Comparison of ENCODE assay signal across 9 cellular contexts in genomic region chr6:135537782-135538301, GRCh38. TPM values are rescaled to one million over a fixed set of nuclear protein-coding genes. Genes with fewer than 3 reads are reported as not detected.
DNase-seq lines count a peak whose midpoint lies in the region; ATAC-seq, FAIRE-seq and TF ChIP-seq lines count a peak whose summit lies in the region.
"Had no signal": no experiment of that assay in that cellular context is flagged by ENCODE, and none has a peak within 500 bp of the region (broad histone marks: within the 10 kb centered on the region; RNA-seq: fewer than 3 reads in every experiment).

No MANE protein-coding gene starts in this region.

- no peak for TF ChIP-seq CTCF in AG10803 (conservative IDR thresholded peaks at IDR 0.05; ENCODE audit: low read length)
- no peak for TF ChIP-seq CTCF in K562 (IDR thresholded peaks at IDR 0.05 in 2 of 3, conservative IDR thresholded peaks at IDR 0.05 in 1 of 3; ENCODE audit: insufficient read depth in 2 of 3, low read depth in 1 of 3, low read length in 3 of 3)
- TF ChIP-seq CTCF in D721Med (IDR thresholded peaks at IDR 0.05; ENCODE audit: insufficient read depth, missing control alignments): no peak
- no peak for TF ChIP-seq CTCF in GM10266 (IDR thresholded peaks at IDR 0.05; ENCODE audit: control insufficient read depth, insufficient read depth, low read depth, missing control alignments)

- peak overlapping the region; percentile 10 to 42 for H3K27ac Mint-ChIP-seq in natural killer cell treated with Interleukin-12 subunit alpha and Interleukin-12 subunit beta and Interleukin-15 and Interleukin-18, amount 100 ng/mL, for 72 hours

- H3K27me3 ChIP-seq in NT2/D1 (ENCODE audit: insufficient read depth, insufficient read length): no peaks in the 10 kb centered on the region
- H3K27me3 ChIP-seq in K562 (ENCODE audit: control insufficient read depth in 2 of 2, insufficient read depth in 2 of 2, low read length in 2 of 2): no peaks in the 10 kb centered on the region

- no peak overlapping the region for H3K4me3 ChIP-seq in AG10803 (ENCODE audit: low read length)
- H3K4me3 ChIP-seq in NT2/D1 (ENCODE audit: insufficient read length, low read depth): no peak overlapping the region
- no peak overlapping the region for H3K4me3 ChIP-seq in K562

- H4K20me1 ChIP-seq in K562 (replicated peaks; ENCODE audit: control insufficient read depth, insufficient read depth, low read length): no peaks in the 10 kb centered on the region

- H3K36me3 ChIP-seq in NT2/D1 (ENCODE audit: insufficient read depth, insufficient read length, low read length) (no peaks in the 10 kb centered on the region), K562 (ENCODE audit: control insufficient read depth, insufficient read depth, low read length) (no peaks in the 10 kb centered on the region)

- ATAC-seq in K562: no peak
- ATAC-seq in natural killer cell treated with Interleukin-12 subunit alpha and Interleukin-12 subunit beta and Interleukin-15 and Interleukin-18, amount 100 ng/mL, for 72 hours: peak; percentile 85 to 91
- no peak for ATAC-seq in GM18858 (IDR thresholded peaks at IDR 0.05; ENCODE audit: unreplicated experiment)

- H2AFZ ChIP-seq in K562 (ENCODE audit: low read depth, low read length): no peak overlapping the region

- in situ Hi-C loops in K562 (cut with MboI): loop anchor here (5.0 to 10.0 kb wide), 2 partner anchors 81 to 687 kb away; no protein-coding TSS in a partner anchor

- H3K4me1 ChIP-seq in NT2/D1 (ENCODE audit: insufficient read depth, insufficient read length) (peaks cover 2% of the 10 kb centered on the region), K562 (replicated peaks in 1 of 2; ENCODE audit: control insufficient read depth in 2 of 2, insufficient read depth in 2 of 2, low read length in 2 of 2) (no peaks in the 10 kb centered on the region)

- no peaks in the 10 kb centered on the region for H3K9me1 ChIP-seq in K562 (ENCODE audit: control insufficient read depth, insufficient read depth, low read length)

- TF ChIP-seq RAD21 in K562 (CRISPR knock-in tag; conservative IDR thresholded peaks at IDR 0.05 in 1 of 2, IDR thresholded peaks at IDR 0.05 in 1 of 2): no peak

- no peaks in the 10 kb centered on the region for H3K79me2 ChIP-seq in K562 (ENCODE audit: control insufficient read depth, insufficient read depth, low read length)

- H3K27ac ChIP-seq in K562 (ENCODE audit: extremely low read depth, low read depth, low read length): no peak overlapping the region

- H3K9me3 Mint-ChIP-seq in natural killer cell treated with Interleukin-12 subunit alpha and Interleukin-12 subunit beta and Interleukin-15 and Interleukin-18, amount 100 ng/mL, for 72 hours: no peaks in the 10 kb centered on the region

- peaks cover 0 to 2% of the 10 kb centered on the region in 2 donors for H3K27me3 Mint-ChIP-seq in natural killer cell treated with Interleukin-12 subunit alpha and Interleukin-12 subunit beta and Interleukin-15 and Interleukin-18, amount 100 ng/mL, for 72 hours

- CTCF ChIA-PET in K562 (lab: Yijun Ruan, JAX; ENCODE audit: low intra/inter-chr PET ratio): interaction anchor here (1.4 kb wide), 1 partner anchor 779 kb away, joined by 3 read pairs; no protein-coding TSS in a partner anchor

- no TSS peak for BruUV-seq in K562 (replicated peaks; lab: Mats Ljungman, UMichigan)

- H3K4me3 Mint-ChIP-seq in natural killer cell treated with Interleukin-12 subunit alpha and Interleukin-12 subunit beta and Interleukin-15 and Interleukin-18, amount 100 ng/mL, for 72 hours: peak overlapping the region; percentile 2

- no peaks in the 10 kb centered on the region for H3K9me3 ChIP-seq in NT2/D1 (ENCODE audit: insufficient read depth, low read length)
- H3K9me3 ChIP-seq in K562 (replicated peaks; ENCODE audit: control insufficient read depth, insufficient read depth, low read depth, low read length): no peaks in the 10 kb centered on the region

- H3K36me3 Mint-ChIP-seq in natural killer cell treated with Interleukin-12 subunit alpha and Interleukin-12 subunit beta and Interleukin-15 and Interleukin-18, amount 100 ng/mL, for 72 hours: no peaks in the 10 kb centered on the region

- intact Hi-C loops in K562 (cut with micrococcal nuclease): loop anchor here (2.0 to 5.0 kb wide), 2 partner anchors 221 to 369 kb away; no protein-coding TSS in a partner anchor

- no peak for TF ChIP-seq POLR2A in K562 (conservative IDR thresholded peaks at IDR 0.05)

- H3K9ac ChIP-seq in NT2/D1 (ENCODE audit: insufficient read length, low read depth): no peak overlapping the region
- H3K9ac ChIP-seq in K562 (ENCODE audit: insufficient read depth in 1 of 2, low read depth in 2 of 2, low read length in 2 of 2): no peak overlapping the region

- no peak for TF ChIP-seq EP300 in K562 (IDR thresholded peaks at IDR 0.05; ENCODE audit: low read length)

- H3K4me2 ChIP-seq in K562 (ENCODE audit: insufficient read depth, low read length): no peak overlapping the region

- peaks cover 16 to 22% of the 10 kb centered on the region in 2 donors for H3K4me1 Mint-ChIP-seq in natural killer cell treated with Interleukin-12 subunit alpha and Interleukin-12 subunit beta and Interleukin-15 and Interleukin-18, amount 100 ng/mL, for 72 hours (ENCODE audit: low read depth in 2 of 2)

- POLR2A ChIA-PET in K562 (lab: Yijun Ruan, JAX): no interaction called here

- no peak for FAIRE-seq in K562 (lab: Jason Lieb, UNC)
- FAIRE-seq in D721Med (lab: Jason Lieb, UNC): no peak

- DNase-seq in AG10803 (ENCODE audit: low read depth): peak; percentile 73
- peak; percentile 15 for DNase-seq in NT2/D1 (ENCODE audit: low read depth, low spot score)
- DNase-seq in K562 (ENCODE audit: extremely low read depth in 1 of 4, low spot score in 3 of 4): no peak
- peak; percentile 64 for DNase-seq in natural killer cell treated with Interleukin-12 subunit alpha and Interleukin-12 subunit beta and Interleukin-15 and Interleukin-18, amount 100 ng/mL, for 72 hours (ENCODE audit: low spot score)
- no peak for DNase-seq in D721Med (ENCODE audit: insufficient read length, low spot score)
- DNase-seq in HuH-7.5 (ENCODE audit: low spot score): no peak
- no peak for DNase-seq in GM10266 (ENCODE audit: extremely low spot score)
- DNase-seq: NCI-H69 had no signal

- 0% methylated on average over 2 of the region's 2 CpGs for WGBS in K562 (ENCODE audit: insufficient coverage, low coverage, missing lambda C conversion rate)

TF ChIP-seq in K562, 482 proteins besides CTCF, POLR2A, EP300 and RAD21:
- no peak for TF ChIP-seq CEBPG (CRISPR knock-in tag; IDR thresholded peaks at IDR 0.05)
- peak in 1 of 2 experiments; percentile 36; a peak in 1 of 4 replicates for TF ChIP-seq CEBPG (tag; conservative IDR thresholded peaks at IDR 0.05 in 1 of 2, IDR thresholded peaks at IDR 0.05 in 1 of 2)
- TF ChIP-seq TRIM28 (IDR thresholded peaks at IDR 0.05): no peak
- no peak for TF ChIP-seq ZNF3 (CRISPR knock-in tag; IDR thresholded peaks at IDR 0.05)
- TF ChIP-seq RNF2 (IDR thresholded peaks at IDR 0.05): no peak
- no peak for TF ChIP-seq RBM14 (IDR thresholded peaks at IDR 0.05; ENCODE audit: borderline replicate concordance, insufficient read depth, low read depth, low read length)
- 0 out of 2 replicates have a peak, but pooled peaks have one; percentile 9 for TF ChIP-seq CEBPB (tag; IDR thresholded peaks at IDR 0.05)
- 0 out of 2 replicates have a peak, but pooled peaks have one; percentile 12 for TF ChIP-seq JUND (IDR thresholded peaks at IDR 0.05; ENCODE audit: borderline replicate concordance, low read depth, low read length)
- no peak for TF ChIP-seq JUND (tag; IDR thresholded peaks at IDR 0.05; ENCODE audit: borderline replicate concordance, low read depth, low read length)
TF ChIP-seq in K562: peak in this region for 3.

RNA-seq across cellular contexts. Expression of gene AHI1, which starts 40.3 kb away (rescaled TPM):
- 51.8 and 267 TPM in 2 replicates for total RNA-seq in K562 (2011; cell fraction: chromatin; rRNA removed; ENCODE audit: low replicate concordance)
- 24.5 and 37.9 TPM in 2 replicates for total RNA-seq in K562 (2011; cell fraction: nucleolus; rRNA removed)
- 73.0 and 108 TPM in 2 replicates for total RNA-seq in K562 (2011; cell fraction: nucleoplasm; rRNA removed)
- 23.8 and 26.2 TPM in 2 replicates for total RNA-seq in K562 (2014; rRNA removed)
- 45.6 and 54.3 TPM in 2 replicates for total RNA-seq in K562 (2014; rRNA removed; fragmentation: Illumina TruSeq; extraction: Trizol)
- total RNA-seq in K562 (2015; rRNA removed; fragmentation: Illumina TruSeq; extraction: Trizol): 37.1 and 41.1 TPM in 2 replicates
- 30.9 and 33.8 TPM in 2 replicates for total RNA-seq in K562 (2021)
- polyA plus RNA-seq in K562 (2011; rRNA removed): 39.6 and 54.9 TPM in 2 replicates
- polyA plus RNA-seq in K562 (2011; cell fraction: cytosol; rRNA removed): 6.8 and 11.1 TPM in 2 replicates
- polyA plus RNA-seq in K562 (2011; cell fraction: nucleus; rRNA removed): 63.7 and 78.6 TPM in 2 replicates
- polyA plus RNA-seq in K562 (2012): 19.1 and 23.8 TPM in 2 replicates
- polyA plus RNA-seq in K562 (2014; fragmentation: Illumina TruSeq; extraction: Trizol): 30.0 and 34.8 TPM in 2 replicates
- 10 to 100 TPM; 24.7 to 27.7 TPM for polyA plus RNA-seq in K562 (2014; fragmentation: Nextera tagmentation; extraction: Ambion mirVana)
- polyA plus RNA-seq in K562 (2014; rRNA removed): 24.1 and 32.2 TPM in 2 replicates
- polyA minus RNA-seq in K562 (2011; rRNA and poly(A)+ RNA removed): 104 and 113 TPM in 2 replicates
- 19.1 and 22.9 TPM in 2 replicates for polyA minus RNA-seq in K562 (2011; cell fraction: cytosol; rRNA and poly(A)+ RNA removed)
- polyA minus RNA-seq in K562 (2011; cell fraction: nucleus; rRNA and poly(A)+ RNA removed): 73.5 and 131 TPM in 2 replicates
- total RNA-seq in natural killer cell treated with Interleukin-12 subunit alpha and Interleukin-12 subunit beta and Interleukin-15 and Interleukin-18, amount 100 ng/mL, for 72 hours: 10 to 100 TPM; 16.4 to 49.6 TPM

Comparison
In these comparisons a context has a peak if more than half of its experiments do, and no peak if none do; other contexts are left out.
1. DNase-seq: peak in AG10803 (single experiment), NT2/D1 (single experiment) and natural killer cell treated with Interleukin-12 subunit alpha and Interleukin-12 subunit beta and Interleukin-15 and Interleukin-18, amount 100 ng/mL, for 72 hours (single experiment); none in K562 (0 of 4), D721Med (single experiment), HuH-7.5 (single experiment) and GM10266 (single experiment).
2. ATAC-seq: peak in natural killer cell treated with Interleukin-12 subunit alpha and Interleukin-12 subunit beta and Interleukin-15 and Interleukin-18, amount 100 ng/mL, for 72 hours (2 of 2); none in K562 (single experiment) and GM18858 (single experiment).